12 cellular contexts compared by ENCODE assay signal in genomic region chr13:98504029-98504351, GRCh38.
DNase-seq lines count a peak whose midpoint lies in the region; ATAC-seq, FAIRE-seq and TF ChIP-seq lines count a peak whose summit lies in the region.
"Had no signal": no experiment of that assay in that cellular context is flagged by ENCODE, and none has a peak within 500 bp of the region (broad histone marks: within the 10 kb centered on the region; RNA-seq: fewer than 3 reads in every experiment).

No MANE protein-coding gene starts in this region.

- TF ChIP-seq POLR2A in upper lobe of left lung (IDR thresholded peaks at IDR 0.05) (no peak), H54 (IDR thresholded peaks at IDR 0.05; ENCODE audit: low read depth, low read length) (no peak)

- TF ChIP-seq CTCF in MCF 10A (IDR thresholded peaks at IDR 0.05; ENCODE audit: unreplicated experiment) (no peak), mammary epithelial cell (conservative IDR thresholded peaks at IDR 0.05 in 1 of 2, IDR thresholded peaks at IDR 0.05 in 1 of 2; ENCODE audit: extremely low read depth in 1 of 2, insufficient read depth in 1 of 2, low read depth in 1 of 2, low read length in 2 of 2) (no peak), ascending aorta (IDR thresholded peaks at IDR 0.05) (no peak), upper lobe of left lung (IDR thresholded peaks at IDR 0.05) (no peak), omental fat pad (IDR thresholded peaks at IDR 0.05) (no peak)

- POLR2A ChIA-PET in MCF 10A (lab: Yijun Ruan, JAX): interaction anchor here (0.9 to 2.8 kb wide), 3 partner anchors 16 to 69 kb away, joined by 3 to 16 read pairs (median 3); no protein-coding TSS in a partner anchor

- H3K4me2 ChIP-seq in mammary epithelial cell (ENCODE audit: insufficient read depth, low read depth, low read length): no peak overlapping the region
- H3K4me2 ChIP-seq in mesenchymal stem cell (ENCODE audit: low read length, poor library complexity, severe bottlenecking): peak overlapping the region; percentile 17

- no peak overlapping the region for H4K8ac ChIP-seq in mesenchymal stem cell (ENCODE audit: low read length)

- intact Hi-C loops in MCF 10A (cut with micrococcal nuclease): no loop called here
- intact Hi-C loops in mammary epithelial cell (cut with micrococcal nuclease): no loop called here
- intact Hi-C loops in ascending aorta (cut with DNase I): no loop called here

- H3K36me3 ChIP-seq in mammary epithelial cell (ENCODE audit: insufficient read depth, low read length) (peaks cover 9% of the 10 kb centered on the region), ascending aorta (peaks cover 0 to 3% of the 10 kb centered on the region in 2 donors), mesenchymal stem cell (ENCODE audit: control insufficient read depth in 1 of 2, insufficient read depth in 2 of 2, low read depth in 1 of 2, low read length in 2 of 2) (peaks cover 15% of the 10 kb centered on the region in 2 experiments), upper lobe of left lung (peaks cover 0 to 6% (median 2%) of the 10 kb centered on the region in 4 donors)

- H3K4me3 Mint-ChIP-seq in MCF 10A (ENCODE audit: unreplicated experiment): no peak overlapping the region

- H2BK15ac ChIP-seq in mesenchymal stem cell (ENCODE audit: low read depth, poor library complexity, severe bottlenecking): no peak overlapping the region

- no peak for TF ChIP-seq EP300 in upper lobe of left lung (IDR thresholded peaks at IDR 0.05)

- H3K14ac ChIP-seq in mesenchymal stem cell (ENCODE audit: low read length in 2 of 2): no peak overlapping the region

- peaks cover 9% of the 10 kb centered on the region for H4K20me1 ChIP-seq in mammary epithelial cell (ENCODE audit: insufficient read depth, low read length)

- no peaks in the 10 kb centered on the region for H3K9me3 Mint-ChIP-seq in MCF 10A (ENCODE audit: unreplicated experiment)

- WGBS in mammary epithelial cell (ENCODE audit: low coverage, missing lambda C conversion rate): 45% methylated on average over 1 of the region's 1 CpG
- no CpG with 5 or more reads among the region's 1 CpG for WGBS in mesenchymal stem cell
- WGBS in upper lobe of left lung, 2 donors: 61 to 67% methylated on average over 1 of the region's 1 CpG

- peaks cover 30% of the 10 kb centered on the region for H3K4me1 ChIP-seq in mammary epithelial cell (ENCODE audit: insufficient read depth, low read length)
- peaks cover 12 to 41% of the 10 kb centered on the region in 2 donors for H3K4me1 ChIP-seq in ascending aorta
- H3K4me1 ChIP-seq in mesenchymal stem cell (ENCODE audit: control insufficient read depth, insufficient read depth, low read depth, low read length): peaks cover 23% of the 10 kb centered on the region
- H3K4me1 ChIP-seq in upper lobe of left lung: peaks cover 65 to 69% (median 68%) of the 10 kb centered on the region in 4 donors

- no TSS peak for BruUV-seq in MCF 10A (replicated peaks; lab: Mats Ljungman, UMichigan)
- BruUV-seq in mammary epithelial cell (replicated peaks; lab: Mats Ljungman, UMichigan): no TSS peak

- in situ Hi-C loops in mammary epithelial cell (cut with MboI; ENCODE audit: low sequenced_read_pairs in 2 of 2): no loop called here

- H3K4ac ChIP-seq in mesenchymal stem cell (ENCODE audit: low read depth in 1 of 2, low read length in 2 of 2): peak overlapping the region in 1 of 2 experiments; percentile 24

- H3K23ac ChIP-seq in mesenchymal stem cell (ENCODE audit: low read length in 2 of 2): peak overlapping the region in 1 of 2 experiments; percentile 34

- H2BK120ac ChIP-seq in mesenchymal stem cell (ENCODE audit: low read depth, low read length): no peak overlapping the region

- no peak overlapping the region for H2AFZ ChIP-seq in mammary epithelial cell (ENCODE audit: low read depth, low read length)
- no peak overlapping the region for H2AFZ ChIP-seq in mesenchymal stem cell (ENCODE audit: low read depth, low read length)

- H3K4me3 ChIP-seq in mammary epithelial cell (replicated peaks in 1 of 3; ENCODE audit: insufficient read depth in 1 of 3, low read depth in 2 of 3, low read length in 3 of 3): no peak overlapping the region
- H3K4me3 ChIP-seq in ascending aorta: no peak overlapping the region
- H3K4me3 ChIP-seq in mesenchymal stem cell (ENCODE audit: insufficient read depth in 1 of 2, low read depth in 1 of 2, low read length in 2 of 2): peak overlapping the region in 1 of 2 experiments; percentile 67
- H3K4me3 ChIP-seq in upper lobe of left lung: no peak overlapping the region

- H3K18ac ChIP-seq in mesenchymal stem cell (ENCODE audit: low read depth in 1 of 2, low read length in 2 of 2): no peak overlapping the region

- H4K91ac ChIP-seq in mesenchymal stem cell (ENCODE audit: low read length): no peak overlapping the region

- H3K9me3 ChIP-seq in mammary epithelial cell (replicated peaks; ENCODE audit: insufficient read depth, low read length) (no peaks in the 10 kb centered on the region), ascending aorta (no peaks in the 10 kb centered on the region), mesenchymal stem cell (ENCODE audit: control insufficient read depth, low read length) (no peaks in the 10 kb centered on the region), upper lobe of left lung (no peaks in the 10 kb centered on the region)

- peaks cover 99% of the 10 kb centered on the region for H3K79me2 ChIP-seq in mammary epithelial cell (ENCODE audit: insufficient read depth, low read length)

- dilution Hi-C loops in mammary epithelial cell (cut with HindIII; ENCODE audit: low sequenced_read_pairs): no loop called here

- no peak overlapping the region for H3K27ac ChIP-seq in mammary epithelial cell (ENCODE audit: insufficient read depth, low read depth, low read length)
- H3K27ac ChIP-seq in ascending aorta: peak overlapping the region; percentile 4 to 35
- no peak overlapping the region for H3K27ac ChIP-seq in mesenchymal stem cell (ENCODE audit: low read length, poor library complexity, severe bottlenecking)
- peak overlapping the region in 3 of 4 donors; percentile 16 to 64 (median 24) for H3K27ac ChIP-seq in upper lobe of left lung
- H3K27ac ChIP-seq: HL-60 had no signal

- no peak overlapping the region for H2BK5ac ChIP-seq in mesenchymal stem cell (ENCODE audit: low read depth, low read length, poor library complexity, severe bottlenecking)

- no peaks in the 10 kb centered on the region for H3K27me3 Mint-ChIP-seq in MCF 10A (ENCODE audit: insufficient read depth, unreplicated experiment)

- H2AK5ac ChIP-seq in mesenchymal stem cell (ENCODE audit: low read length, severe bottlenecking): no peak overlapping the region

- CTCF ChIA-PET in MCF 10A (lab: Yijun Ruan, JAX) (interaction anchor here (0.8 to 3.9 kb wide), 4 partner anchors 10 to 150 kb away, joined by 3 to 15 read pairs (median 4); no protein-coding TSS in a partner anchor), mammary epithelial cell (lab: Charles Lee; ENCODE audit: low non-redundant PET) (interaction anchor here (0.6 kb wide), 1 partner anchor 51 kb away, joined by 11 read pairs; no protein-coding TSS in a partner anchor)

- no peak for ATAC-seq in upper lobe of left lung (ENCODE audit: low FRiP score in 2 of 2)
- ATAC-seq in omental fat pad (ENCODE audit: low FRiP score): no peak

- H3K79me1 ChIP-seq in mesenchymal stem cell (replicated peaks; ENCODE audit: low read length, poor library complexity, severe bottlenecking): peaks cover 32% of the 10 kb centered on the region

- no peaks in the 10 kb centered on the region for H3K27me3 ChIP-seq in mammary epithelial cell (ENCODE audit: insufficient read depth, low read length)
- H3K27me3 ChIP-seq in ascending aorta: no peaks in the 10 kb centered on the region
- no peaks in the 10 kb centered on the region for H3K27me3 ChIP-seq in mesenchymal stem cell (ENCODE audit: control insufficient read depth in 1 of 2, insufficient read depth in 1 of 2, low read length in 2 of 2)
- H3K27me3 ChIP-seq in upper lobe of left lung: no peaks in the 10 kb centered on the region

- peaks cover 44% of the 10 kb centered on the region for H3K4me1 Mint-ChIP-seq in MCF 10A (ENCODE audit: insufficient read depth, unreplicated experiment)

- H2BK12ac ChIP-seq in mesenchymal stem cell (ENCODE audit: low read length in 2 of 2): no peak overlapping the region

- FAIRE-seq in H54 (lab: Jason Lieb, UNC): no peak
- FAIRE-seq: islet of Langerhans had no signal

- peak overlapping the region; percentile 18 for H3K27ac Mint-ChIP-seq in MCF 10A (ENCODE audit: low read depth, unreplicated experiment)

- no peak overlapping the region for H3K9ac ChIP-seq in mammary epithelial cell (ENCODE audit: insufficient read depth, low read length)
- H3K9ac ChIP-seq in mesenchymal stem cell (ENCODE audit: low read length): peak overlapping the region; percentile 60

- H3K36me3 Mint-ChIP-seq in MCF 10A (ENCODE audit: insufficient read depth, unreplicated experiment): peaks cover 13% of the 10 kb centered on the region

- no peak for DNase-seq in MCF 10A (ENCODE audit: unreplicated experiment)
- no peak for DNase-seq in mammary epithelial cell
- no peak for DNase-seq in ascending aorta (ENCODE audit: low spot score in 2 of 2)
- DNase-seq in mesenchymal stem cell: no peak
- DNase-seq in upper lobe of left lung: no peak
- DNase-seq in H54 (ENCODE audit: insufficient read length, low spot score): no peak
- no peak for DNase-seq in omental fat pad (ENCODE audit: low spot score)
- DNase-seq in NCI-H1048 (lab: John Stamatoyannopoulos, UW): no peak
- DNase-seq: activated T-cell treated with anti-CD3 and anti-CD28 coated beads, Interleukin-2, amount 50 U/mL, for 1 hour; NCI-H1092 treated with DMSO at 0.1 percent for 48 hours had no signal

Comparison
In these comparisons a context has a peak if more than half of its experiments do, and no peak if none do; other contexts are left out.
1. H3K27ac ChIP-seq: peak in ascending aorta (2 of 2) and upper lobe of left lung (3 of 4); none in mammary epithelial cell (single experiment) and mesenchymal stem cell (single experiment).